ENCODE assay signal across 8 cellular contexts in genomic region chrY:19567908-19568307, GRCh38.
A peak's percentile ranks its signal among the peaks of the same experiment; 100 is the strongest.
DNase-seq lines count a peak whose midpoint lies in the region; ATAC-seq, FAIRE-seq and TF ChIP-seq lines count a peak whose summit lies in the region.

No MANE protein-coding gene starts in this region.

- no peaks in the 10 kb centered on the region for H3K27me3 ChIP-seq in mucosa of stomach (ENCODE audit: control insufficient read depth, insufficient read depth, low read length)

- peak overlapping the region; percentile 58 for H3K4me3 ChIP-seq in GM12864 (ENCODE audit: low read depth, low read length)
- H3K4me3 ChIP-seq in choroid plexus epithelial cell (ENCODE audit: low read depth, low read length): peak overlapping the region; percentile 78
- peak overlapping the region; percentile 71 for H3K4me3 ChIP-seq in mucosa of stomach (ENCODE audit: low read length)

- no peak for TF ChIP-seq CTCF in GM12864 (IDR thresholded peaks at IDR 0.05; ENCODE audit: low read depth, low read length, missing control alignments)
- no peak for TF ChIP-seq CTCF in choroid plexus epithelial cell (conservative IDR thresholded peaks at IDR 0.05; ENCODE audit: low read depth, low read length)
- no peak for TF ChIP-seq CTCF in omental fat pad (IDR thresholded peaks at IDR 0.05)

- H3K36me3 ChIP-seq in mucosa of stomach (ENCODE audit: control insufficient read depth, insufficient read depth, low read length): no peaks in the 10 kb centered on the region

- FAIRE-seq in HTR-8/SVneo (lab: Jason Lieb, UNC): no peak

- no peaks in the 10 kb centered on the region for H3K9me3 ChIP-seq in mucosa of stomach (ENCODE audit: control insufficient read depth, low read length)

- DNase-seq in GM12864 (ENCODE audit: low read depth) (no peak), choroid plexus epithelial cell (ENCODE audit: low read depth) (peak; percentile 22), omental fat pad (ENCODE audit: low spot score) (no peak), HTR-8/SVneo (ENCODE audit: insufficient read length, low spot score) (no peak)

- peak overlapping the region; percentile 59 for H3K9ac ChIP-seq in mucosa of stomach (ENCODE audit: low read length)

- H3K4me1 ChIP-seq in mucosa of stomach (ENCODE audit: control insufficient read depth, insufficient read depth, low read length): no peaks in the 10 kb centered on the region

- ATAC-seq in HG03039 (IDR thresholded peaks at IDR 0.05; ENCODE audit: unreplicated experiment): peak; percentile 6
- ATAC-seq in GM18519 (IDR thresholded peaks at IDR 0.05; ENCODE audit: low FRiP score, unreplicated experiment): no peak
- no peak for ATAC-seq in omental fat pad (ENCODE audit: low FRiP score)
- ATAC-seq in HG02642 (IDR thresholded peaks at IDR 0.05; ENCODE audit: poor library complexity, unreplicated experiment): no peak
